In the genomic region with DNA sequence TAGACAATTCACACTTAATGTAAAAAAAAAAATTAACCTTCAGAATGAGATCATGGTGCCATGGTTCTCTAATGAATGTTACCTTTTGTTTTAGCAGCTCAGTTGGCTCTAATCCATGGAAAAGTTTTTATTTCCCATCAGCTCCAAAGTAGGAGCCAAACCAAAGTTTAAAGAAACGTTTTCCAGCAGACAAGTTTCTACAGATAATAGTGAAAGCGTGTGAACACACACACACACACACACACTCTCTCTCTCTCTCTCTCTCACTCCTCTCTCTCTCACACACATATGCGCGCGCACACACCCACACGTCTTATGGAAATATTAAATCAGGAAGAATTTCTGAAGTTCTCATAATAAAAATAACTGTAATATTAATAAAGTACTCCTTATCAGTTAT, we compare ENCODE assay signal across 1 cellular context.
TF ChIP-seq lines count a peak whose summit lies in the region.

No MANE protein-coding gene starts in this region.

TF ChIP-seq in IMR-90, 13 proteins besides CTCF, POLR2A, EP300 and RAD21 (continued from another document):
- TF ChIP-seq, protein P1, sequence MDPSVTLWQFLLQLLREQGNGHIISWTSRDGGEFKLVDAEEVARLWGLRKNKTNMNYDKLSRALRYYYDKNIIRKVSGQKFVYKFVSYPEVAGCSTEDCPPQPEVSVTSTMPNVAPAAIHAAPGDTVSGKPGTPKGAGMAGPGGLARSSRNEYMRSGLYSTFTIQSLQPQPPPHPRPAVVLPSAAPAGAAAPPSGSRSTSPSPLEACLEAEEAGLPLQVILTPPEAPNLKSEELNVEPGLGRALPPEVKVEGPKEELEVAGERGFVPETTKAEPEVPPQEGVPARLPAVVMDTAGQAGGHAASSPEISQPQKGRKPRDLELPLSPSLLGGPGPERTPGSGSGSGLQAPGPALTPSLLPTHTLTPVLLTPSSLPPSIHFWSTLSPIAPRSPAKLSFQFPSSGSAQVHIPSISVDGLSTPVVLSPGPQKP (IDR thresholded peaks at IDR 0.05; ENCODE audit: borderline replicate concordance, low read depth, low read length): no peak
- TF ChIP-seq NFE2L2 (IDR thresholded peaks at IDR 0.05; ENCODE audit: low read depth, low read length) (no peak), MXI1 (IDR thresholded peaks at IDR 0.05; ENCODE audit: borderline replicate concordance, low read depth, low read length) (no peak)
